ENCODE assay signal across 1 cellular context in genomic region chr5:171434874-171435273, GRCh38.
A peak's percentile ranks its signal among the peaks of the same experiment; 100 is the strongest.
TF ChIP-seq lines count a peak whose summit lies in the region.

No MANE protein-coding gene starts in this region.

TF ChIP-seq in H1, 55 proteins besides CTCF, POLR2A, EP300 and RAD21:
- TF ChIP-seq SAP30 (IDR thresholded peaks at IDR 0.05; ENCODE audit: insufficient read depth, insufficient replicate concordance, low read length) (no peak), KDM1A (IDR thresholded peaks at IDR 0.05; ENCODE audit: borderline replicate concordance, low read length) (peak; percentile 57; the same call in 1 of the 2 replicates)
TF ChIP-seq in H1: peak in this region for 1.
